In the genomic region with DNA sequence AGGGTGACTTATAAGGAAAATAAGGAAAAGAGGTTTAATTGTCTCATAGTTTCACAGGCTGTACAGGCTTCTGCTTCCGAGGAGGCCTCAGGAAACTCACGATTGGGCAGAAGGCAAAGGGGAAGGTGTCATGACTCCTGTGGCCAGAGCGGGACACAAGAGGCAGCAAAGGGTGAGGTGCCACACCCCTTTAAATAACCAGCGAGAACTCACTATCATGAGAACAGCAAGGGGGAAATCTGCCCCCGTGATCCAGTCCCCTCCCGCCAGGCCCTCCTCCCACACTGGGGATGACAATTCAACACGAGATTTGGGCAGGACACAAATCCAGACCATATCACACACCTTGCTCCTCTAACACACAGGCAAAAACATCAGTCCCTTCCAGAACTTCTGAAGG, we compare ENCODE assay signal across 28 cellular contexts.
DNase-seq lines count a peak whose midpoint lies in the region; ATAC-seq and TF ChIP-seq lines count a peak whose summit lies in the region.
"Had no signal": no experiment of that assay in that cellular context is flagged by ENCODE, and none has a peak within 500 bp of the region (broad histone marks: within the 10 kb centered on the region; RNA-seq: fewer than 3 reads in every experiment).

No MANE protein-coding gene starts in this region.

- no peaks in the 10 kb centered on the region for H3K79me1 ChIP-seq in trophoblast cell (ENCODE audit: low read length)

- H3K27ac ChIP-seq in esophagus squamous epithelium (peak overlapping the region in 3 of 4 donors; percentile 57 to 87 (median 74)), trophoblast cell (ENCODE audit: low read depth, low read length) (no peak overlapping the region), vagina (peak overlapping the region; percentile 83), RWPE1 (no peak overlapping the region)
- H3K27ac ChIP-seq: left ventricle myocardium inferior had no signal

- no peak overlapping the region for H2AFZ ChIP-seq in trophoblast cell (ENCODE audit: insufficient read depth, low read length, poor library complexity)

- H3K23ac ChIP-seq in trophoblast cell (ENCODE audit: low read length): no peak overlapping the region

- no peak for TF ChIP-seq CTCF in esophagus squamous epithelium (IDR thresholded peaks at IDR 0.05)
- TF ChIP-seq CTCF in vagina (IDR thresholded peaks at IDR 0.05): no peak
- TF ChIP-seq CTCF in RWPE1 (conservative IDR thresholded peaks at IDR 0.05; ENCODE audit: low read depth): no peak

- H3K27ac Mint-ChIP-seq in activated naive CD4-positive, alpha-beta T cell treated with anti-CD3 and anti-CD28 coated beads for 36 hours: no peak overlapping the region
- H3K27ac Mint-ChIP-seq: CD4-positive, alpha-beta T cell; IgD-negative memory B cell; mesothelial cell of epicardium; T-helper 17 cell had no signal

- H3K9me3 ChIP-seq in esophagus squamous epithelium (peaks cover 0 to 8% (median 3%) of the 10 kb centered on the region in 3 donors), trophoblast cell (ENCODE audit: insufficient read depth, low read depth, low read length) (peaks cover 21% of the 10 kb centered on the region), vagina (no peaks in the 10 kb centered on the region)

- DNase-seq in activated naive CD4-positive, alpha-beta T cell treated with anti-CD3 and anti-CD28 coated beads, Interleukin-2, amount 50 U/mL, for 16 hours: peak; percentile 1
- no peak for DNase-seq in activated naive CD4-positive, alpha-beta T cell treated with anti-CD3 and anti-CD28 coated beads for 36 hours
- DNase-seq in esophagus squamous epithelium (lab: John Stamatoyannopoulos, UW) (no peak), trophoblast cell (no peak), vagina (ENCODE audit: extremely low spot score in 2 of 2) (peak in 1 of 2 donors; percentile 85), SK-N-DZ (ENCODE audit: low spot score) (no peak), RWPE1 (ENCODE audit: low spot score) (no peak)
- DNase-seq: activated CD4-positive, alpha-beta T cell treated with anti-CD3 and anti-CD28 coated beads for 4 hours; activated T-cell treated with anti-CD3 and anti-CD28 coated beads for 4 hours; AML-193; caudate nucleus; CD4-positive, alpha-beta T cell; dermis blood vessel endothelial cell; DMS 273 treated with DMSO at 0.1 percent for 48 hours; EL; left ventricle myocardium inferior; naive thymus-derived CD8-positive, alpha-beta T cell; NCI-H2081; NCI-H2227 treated with DMSO at 0.1 percent for 48 hours; RPMI8226; stimulated activated CD4-positive, alpha-beta T cell treated with anti-CD3 and anti-CD28 coated beads, Interleukin-2, amount 100 ng/mL, for 24 hours; T-helper 17 cell had no signal

- H2BK120ac ChIP-seq in trophoblast cell (ENCODE audit: insufficient read depth, low read length, poor library complexity): peak overlapping the region; percentile 35

- H3K36me3 Mint-ChIP-seq in activated naive CD4-positive, alpha-beta T cell treated with anti-CD3 and anti-CD28 coated beads for 36 hours (ENCODE audit: low read depth): no peaks in the 10 kb centered on the region
- H3K36me3 Mint-ChIP-seq: mesothelial cell of epicardium had no signal

- no peak overlapping the region for H3K9ac ChIP-seq in trophoblast cell (ENCODE audit: low read length)

- no peak overlapping the region for H3K18ac ChIP-seq in trophoblast cell (ENCODE audit: low read length)

- H4K12ac ChIP-seq in trophoblast cell (ENCODE audit: low read depth, low read length): no peak overlapping the region

- POLR2A ChIA-PET in RWPE1 (lab: Yijun Ruan, JAX; ENCODE audit: low non-redundant PET): no interaction called here

- peak overlapping the region; percentile 18 for H2BK5ac ChIP-seq in trophoblast cell (ENCODE audit: low read depth, low read length, poor library complexity)

- peaks cover 13% of the 10 kb centered on the region for H3K9me3 Mint-ChIP-seq in activated naive CD4-positive, alpha-beta T cell treated with anti-CD3 and anti-CD28 coated beads for 36 hours

- WGBS in esophagus squamous epithelium, 2 donors: 74 to 75% methylated on average over 6 to 7 of the region's 7 CpGs
- no CpG with 5 or more reads among the region's 7 CpGs for WGBS in trophoblast cell (ENCODE audit: extremely low coverage, insufficient coverage, insufficient read length)

- H4K91ac ChIP-seq in trophoblast cell (ENCODE audit: low read depth, low read length): peak overlapping the region; percentile 61

- peaks cover 0 to 19% (median 6%) of the 10 kb centered on the region in 3 donors for H3K4me1 ChIP-seq in esophagus squamous epithelium
- peaks cover 14 to 20% of the 10 kb centered on the region in 2 experiments for H3K4me1 ChIP-seq in trophoblast cell (ENCODE audit: control insufficient read depth in 1 of 2, insufficient read depth in 2 of 2, low read length in 2 of 2)
- peaks cover 7% of the 10 kb centered on the region for H3K4me1 ChIP-seq in vagina
- H3K4me1 ChIP-seq: HAP-1 had no signal

- H4K8ac ChIP-seq in trophoblast cell (ENCODE audit: low read depth, low read length): no peak overlapping the region

- no peaks in the 10 kb centered on the region for H3K4me1 Mint-ChIP-seq in activated naive CD4-positive, alpha-beta T cell treated with anti-CD3 and anti-CD28 coated beads for 36 hours (ENCODE audit: low read depth)
- H3K4me1 Mint-ChIP-seq: mesothelial cell of epicardium, T-helper 17 cell had no signal

- H3K4me2 ChIP-seq in trophoblast cell (ENCODE audit: low read length): no peak overlapping the region
- H3K4me2 ChIP-seq: smooth muscle cell had no signal

- peak overlapping the region; percentile 29 for H2BK12ac ChIP-seq in trophoblast cell (ENCODE audit: low read length)

- peak overlapping the region; percentile 52 for H2AK5ac ChIP-seq in trophoblast cell (ENCODE audit: low read length)

- TF ChIP-seq POLR2A in esophagus squamous epithelium (IDR thresholded peaks at IDR 0.05) (no peak), vagina (IDR thresholded peaks at IDR 0.05) (no peak)

- no peaks in the 10 kb centered on the region for H3K79me2 ChIP-seq in trophoblast cell (ENCODE audit: control insufficient read depth, insufficient read depth, low read length, poor library complexity)

- ATAC-seq in GM21390 (IDR thresholded peaks at IDR 0.05; ENCODE audit: unreplicated experiment): no peak
- ATAC-seq: naive thymus-derived CD8-positive, alpha-beta T cell; SK-N-SH treated with all-trans-retinoic acid at 6 μM for 48 hours; T-helper 17 cell had no signal

- H3K4me3 ChIP-seq in esophagus squamous epithelium (no peak overlapping the region), trophoblast cell (ENCODE audit: low read depth, low read length) (no peak overlapping the region), vagina (no peak overlapping the region)
- H3K4me3 ChIP-seq: HAP-1, left ventricle myocardium inferior, smooth muscle cell had no signal

- CTCF ChIA-PET in activated naive CD4-positive, alpha-beta T cell treated with anti-CD3 and anti-CD28 coated beads for 36 hours (lab: Charles Lee): no interaction called here
- CTCF ChIA-PET in RWPE1 (lab: Yijun Ruan, JAX): no interaction called here

- peaks cover 2% of the 10 kb centered on the region for H3K27me3 Mint-ChIP-seq in activated naive CD4-positive, alpha-beta T cell treated with anti-CD3 and anti-CD28 coated beads for 36 hours (ENCODE audit: low read depth)
- H3K27me3 Mint-ChIP-seq: IgD-negative memory B cell had no signal

- peak overlapping the region; percentile 32 for H3K14ac ChIP-seq in trophoblast cell (ENCODE audit: low read length)

- H3K4me3 Mint-ChIP-seq in activated naive CD4-positive, alpha-beta T cell treated with anti-CD3 and anti-CD28 coated beads for 36 hours: no peak overlapping the region
- H3K4me3 Mint-ChIP-seq: CD4-positive, alpha-beta T cell; IgD-negative memory B cell; mesothelial cell of epicardium; naive thymus-derived CD8-positive, alpha-beta T cell; T-helper 17 cell had no signal

- peaks cover 0 to 34% (median 0%) of the 10 kb centered on the region in 4 donors for H3K27me3 ChIP-seq in esophagus squamous epithelium
- no peaks in the 10 kb centered on the region for H3K27me3 ChIP-seq in trophoblast cell (ENCODE audit: insufficient read depth, low read length)
- no peaks in the 10 kb centered on the region for H3K27me3 ChIP-seq in vagina

- H3K36me3 ChIP-seq in esophagus squamous epithelium: no peaks in the 10 kb centered on the region
- no peaks in the 10 kb centered on the region for H3K36me3 ChIP-seq in trophoblast cell (ENCODE audit: control insufficient read depth in 1 of 2, insufficient read depth in 2 of 2, low read length in 2 of 2)
- no peaks in the 10 kb centered on the region for H3K36me3 ChIP-seq in vagina
- H3K36me3 ChIP-seq: HAP-1, left ventricle myocardium inferior had no signal

- intact Hi-C loops in activated naive CD4-positive, alpha-beta T cell treated with anti-CD3 and anti-CD28 coated beads for 36 hours (cut with micrococcal nuclease): no loop called here
- intact Hi-C loops in esophagus squamous epithelium (cut with DNase I): no loop called here
- intact Hi-C loops in vagina (cut with DNase I): no loop called here

- H3K4ac ChIP-seq in trophoblast cell (ENCODE audit: low read depth, low read length): no peak overlapping the region

Comparison
In these comparisons a context has a peak if more than half of its experiments do, and no peak if none do; other contexts are left out.
1. H3K27ac ChIP-seq: peak in esophagus squamous epithelium (3 of 4) and vagina (single experiment); none in trophoblast cell (single experiment) and RWPE1 (single experiment).